9 cellular contexts compared by ENCODE assay signal in the genomic region with DNA sequence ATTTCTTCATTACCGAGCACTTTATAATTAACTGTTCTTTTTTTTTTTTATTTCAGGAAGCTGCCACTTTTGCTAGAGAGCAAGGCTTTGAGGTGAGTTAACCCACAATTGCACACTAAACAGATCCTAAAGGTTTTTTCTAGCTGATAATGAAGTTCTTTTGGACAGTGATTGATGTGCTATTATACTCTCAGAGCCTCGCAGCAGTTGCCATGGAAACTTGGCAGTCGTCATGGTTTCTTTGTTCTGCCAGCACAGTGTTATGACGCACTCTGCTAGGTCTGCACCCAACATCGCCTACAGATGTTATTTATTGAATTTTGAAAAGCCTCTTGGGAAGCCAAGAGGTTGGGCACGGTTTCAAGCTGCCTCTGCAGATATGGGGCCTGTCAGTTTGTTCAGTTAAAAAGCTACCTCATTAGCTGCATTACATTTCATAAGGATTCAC.
DNase-seq lines count a peak whose midpoint lies in the region; ATAC-seq, FAIRE-seq and TF ChIP-seq lines count a peak whose summit lies in the region.
"Had no signal": no experiment of that assay in that cellular context is flagged by ENCODE, and none has a peak within 500 bp of the region (broad histone marks: within the 10 kb centered on the region; RNA-seq: fewer than 3 reads in every experiment).

No MANE protein-coding gene starts in this region.

- H3K4me1 ChIP-seq in liver (ENCODE audit: control insufficient read depth in 4 of 4, insufficient read depth in 4 of 4, low read length in 3 of 4) (peaks cover 2 to 41% (median 33%) of the 10 kb centered on the region in 4 donors), HepG2 (ENCODE audit: insufficient read depth, low read length) (peaks cover 25% of the 10 kb centered on the region)
- H3K4me1 ChIP-seq in effector memory CD4-positive, alpha-beta T cell (ENCODE audit: control insufficient read depth, insufficient read depth, low read length, poor library complexity, severe bottlenecking): peaks cover 18% of the 10 kb centered on the region

- DNase-seq in HepG2 (ENCODE audit: low spot score): no peak
- DNase-seq in NCI-H226: peak; percentile 97
- DNase-seq in activated CD8-positive, alpha-beta memory T cell treated with anti-CD3 and anti-CD28 coated beads for 24 hours: peak; percentile 80
- peak; percentile 79 to 85 (median 84) for DNase-seq in effector memory CD4-positive, alpha-beta T cell
- DNase-seq in mesothelial cell of epicardium (ENCODE audit: low spot score in 2 of 2, unreplicated experiment in 2 of 2): peak; percentile 45 to 69
- peak; percentile 50 to 68 for DNase-seq in stimulated activated CD8-positive, alpha-beta memory T cell treated with anti-CD3 and anti-CD28 coated beads, Interleukin-2, amount 100 ng/mL, for 1 hour (ENCODE audit: low read depth in 2 of 2)
- DNase-seq in NCI-H1048 (lab: John Stamatoyannopoulos, UW): no peak

- peaks cover 54% of the 10 kb centered on the region for H3K4me1 Mint-ChIP-seq in mesothelial cell of epicardium

- TF ChIP-seq POLR2A in HepG2 (IDR thresholded peaks at IDR 0.05; ENCODE audit: insufficient read depth in 1 of 2, low read depth in 2 of 2, low read length in 2 of 2): no peak

- no TSS peak for BruUV-seq in HepG2 (replicated peaks; lab: Mats Ljungman, UMichigan)

- no peak for ATAC-seq in HepG2

- TF ChIP-seq RAD21 in liver (IDR thresholded peaks at IDR 0.05): peak; percentile 50 to 62
- no peak for TF ChIP-seq RAD21 in HepG2 (CRISPR knock-in tag; IDR thresholded peaks at IDR 0.05)

- intact Hi-C loops in HepG2 (cut with micrococcal nuclease; ENCODE audit: unreplicated experiment): no loop called here

- POLR2A ChIA-PET in HepG2 (lab: Yijun Ruan, JAX): no interaction called here

- CTCF ChIA-PET in HepG2 (lab: Yijun Ruan, JAX; ENCODE audit: low intra/inter-chr PET ratio, low total read pairs): no interaction called here

- H2AFZ ChIP-seq in HepG2 (ENCODE audit: low read length): no peak overlapping the region

- H3K4me3 ChIP-seq in liver (ENCODE audit: low read depth in 1 of 3, low read length in 3 of 3) (no peak overlapping the region), HepG2 (replicated peaks in 1 of 3; ENCODE audit: insufficient read depth in 1 of 3, low read depth in 2 of 3, low read length in 3 of 3) (no peak overlapping the region)
- no peak overlapping the region for H3K4me3 ChIP-seq in effector memory CD4-positive, alpha-beta T cell (ENCODE audit: insufficient read depth, low read depth, low read length, poor library complexity, severe bottlenecking)

- no peaks in the 10 kb centered on the region for H4K20me1 ChIP-seq in HepG2 (ENCODE audit: insufficient read depth, low read length)

- H3K4me3 Mint-ChIP-seq in mesothelial cell of epicardium: no peak overlapping the region

- H3K9me3 ChIP-seq in liver (ENCODE audit: control insufficient read depth in 4 of 4, low read length in 3 of 4) (no peaks in the 10 kb centered on the region), HepG2 (ENCODE audit: low read length) (no peaks in the 10 kb centered on the region)
- H3K9me3 ChIP-seq in effector memory CD4-positive, alpha-beta T cell (ENCODE audit: control insufficient read depth, low read length): no peaks in the 10 kb centered on the region

- no peaks in the 10 kb centered on the region for H3K9me3 Mint-ChIP-seq in mesothelial cell of epicardium

- WGBS in liver: 14% methylated on average over 6 of the region's 6 CpGs
- WGBS in HepG2 (ENCODE audit: low lambda C conversion rate): 97% methylated on average over 6 of the region's 6 CpGs

- H3K36me3 ChIP-seq in liver (ENCODE audit: control insufficient read depth in 4 of 4, insufficient read depth in 3 of 4, low read depth in 1 of 4, low read length in 3 of 4) (no peaks in the 10 kb centered on the region), HepG2 (replicated peaks in 1 of 2; ENCODE audit: control insufficient read depth in 1 of 2, insufficient read depth in 2 of 2, low read length in 2 of 2) (peaks cover 2 to 4% of the 10 kb centered on the region in 2 experiments; a peak in 2 of 5 replicates)
- H3K36me3 ChIP-seq in effector memory CD4-positive, alpha-beta T cell (ENCODE audit: control insufficient read depth, insufficient read depth, low read length): no peaks in the 10 kb centered on the region

- H3K36me3 Mint-ChIP-seq in mesothelial cell of epicardium: no peaks in the 10 kb centered on the region

- no peaks in the 10 kb centered on the region for H3K79me2 ChIP-seq in HepG2 (ENCODE audit: insufficient read depth, low read length)

- in situ Hi-C loops in HepG2 (cut with HindIII; ENCODE audit: extremely low pct_ligation_motif_present, low pct_unique_long_range_greater_than_20kb): no loop called here

- peak overlapping the region; percentile 90 for H3K27ac Mint-ChIP-seq in mesothelial cell of epicardium

- H3K27ac ChIP-seq in liver (ENCODE audit: low read depth in 1 of 2, low read length in 2 of 2) (peak overlapping the region; percentile 13 to 20), HepG2 (ENCODE audit: extremely low read length, insufficient read depth, low read length) (no peak overlapping the region)
- H3K27ac ChIP-seq in effector memory CD4-positive, alpha-beta T cell (ENCODE audit: insufficient read depth, low read length, poor library complexity, severe bottlenecking): peak overlapping the region; percentile 69
- H3K27ac ChIP-seq: C4-2B had no signal

- no peak overlapping the region for H3K9ac ChIP-seq in liver (ENCODE audit: low read depth in 1 of 2, low read length in 2 of 2)
- no peak overlapping the region for H3K9ac ChIP-seq in HepG2 (ENCODE audit: insufficient read depth, low read depth, low read length)

- TF ChIP-seq CTCF in liver (IDR thresholded peaks at IDR 0.05; ENCODE audit: low read depth, low read length, missing input control): no peak
- no peak for TF ChIP-seq CTCF in HepG2 (CRISPR knock-in tag; IDR thresholded peaks at IDR 0.05)
- TF ChIP-seq CTCF in mesothelial cell of epicardium (IDR thresholded peaks at IDR 0.05; ENCODE audit: unreplicated experiment): no peak

- no peaks in the 10 kb centered on the region for H3K27me3 Mint-ChIP-seq in mesothelial cell of epicardium (ENCODE audit: low read depth)

- no peak for FAIRE-seq in HepG2 (lab: Jason Lieb, UNC)

- no peak overlapping the region for H3K4me2 ChIP-seq in HepG2 (ENCODE audit: low read depth, low read length)

- no peak for TF ChIP-seq EP300 in HepG2 (IDR thresholded peaks at IDR 0.05; ENCODE audit: low read depth in 2 of 2, low read length in 2 of 2)
- TF ChIP-seq EP300 in HepG2 (CRISPR knock-in tag; IDR thresholded peaks at IDR 0.05; ENCODE audit: borderline replicate concordance): no peak

- H3K27me3 ChIP-seq in liver (ENCODE audit: control insufficient read depth in 4 of 4, insufficient read depth in 4 of 4, low read length in 3 of 4): no peaks in the 10 kb centered on the region
- no peaks in the 10 kb centered on the region for H3K27me3 ChIP-seq in HepG2 (ENCODE audit: control insufficient read depth in 1 of 2, insufficient read depth in 2 of 2, low read length in 2 of 2)
- H3K27me3 ChIP-seq in effector memory CD4-positive, alpha-beta T cell (replicated peaks; ENCODE audit: control insufficient read depth, insufficient read depth, low read length, poor library complexity, severe bottlenecking): no peaks in the 10 kb centered on the region

TF ChIP-seq in liver, 16 proteins besides CTCF, POLR2A, EP300 and RAD21 (continues in another document):
- TF ChIP-seq JUND (IDR thresholded peaks at IDR 0.05) (peak; percentile 76 to 81), GABPA (IDR thresholded peaks at IDR 0.05 in 1 of 2, conservative IDR thresholded peaks at IDR 0.05 in 1 of 2) (peak in 1 of 2 donors; percentile 20), RXRA (IDR thresholded peaks at IDR 0.05) (peak; percentile 52 to 79), HNF4G (IDR thresholded peaks at IDR 0.05) (no peak), FOXA2 (IDR thresholded peaks at IDR 0.05) (peak; percentile 54)

TF ChIP-seq in HepG2, 621 proteins besides CTCF, POLR2A, EP300 and RAD21:
- no peak for TF ChIP-seq POGK (CRISPR knock-in tag; conservative IDR thresholded peaks at IDR 0.05)
- TF ChIP-seq FOSL2 (CRISPR knock-in tag; IDR thresholded peaks at IDR 0.05): no peak
- TF ChIP-seq ZBTB42 (CRISPR knock-in tag; IDR thresholded peaks at IDR 0.05): no peak
- TF ChIP-seq ZNF672 (CRISPR knock-in tag; IDR thresholded peaks at IDR 0.05): no peak
- TF ChIP-seq ZNF12 (CRISPR knock-in tag; IDR thresholded peaks at IDR 0.05): no peak
- no peak for TF ChIP-seq MBD4 (IDR thresholded peaks at IDR 0.05; ENCODE audit: borderline replicate concordance, low read length)
- no peak for TF ChIP-seq SATB2 (CRISPR knock-in tag; IDR thresholded peaks at IDR 0.05)
- no peak for TF ChIP-seq CBX2 (IDR thresholded peaks at IDR 0.05; ENCODE audit: low read depth, low read length)
- no peak for TF ChIP-seq CBX2 (CRISPR knock-in tag; IDR thresholded peaks at IDR 0.05; ENCODE audit: low read depth)
- no peak for TF ChIP-seq GMEB1 (CRISPR knock-in tag; IDR thresholded peaks at IDR 0.05; ENCODE audit: borderline replicate concordance)
TF ChIP-seq in HepG2: peak in this region for 0.

Comparison
In these comparisons a context has a peak if more than half of its experiments do, and no peak if none do; other contexts are left out.
1. DNase-seq: peak in NCI-H226 (single experiment), activated CD8-positive, alpha-beta memory T cell treated with anti-CD3 and anti-CD28 coated beads for 24 hours (single experiment), effector memory CD4-positive, alpha-beta T cell (3 of 3), mesothelial cell of epicardium (2 of 2) and stimulated activated CD8-positive, alpha-beta memory T cell treated with anti-CD3 and anti-CD28 coated beads, Interleukin-2, amount 100 ng/mL, for 1 hour (2 of 2); none in HepG2 (single experiment) and NCI-H1048 (single experiment).